In the genomic region with DNA sequence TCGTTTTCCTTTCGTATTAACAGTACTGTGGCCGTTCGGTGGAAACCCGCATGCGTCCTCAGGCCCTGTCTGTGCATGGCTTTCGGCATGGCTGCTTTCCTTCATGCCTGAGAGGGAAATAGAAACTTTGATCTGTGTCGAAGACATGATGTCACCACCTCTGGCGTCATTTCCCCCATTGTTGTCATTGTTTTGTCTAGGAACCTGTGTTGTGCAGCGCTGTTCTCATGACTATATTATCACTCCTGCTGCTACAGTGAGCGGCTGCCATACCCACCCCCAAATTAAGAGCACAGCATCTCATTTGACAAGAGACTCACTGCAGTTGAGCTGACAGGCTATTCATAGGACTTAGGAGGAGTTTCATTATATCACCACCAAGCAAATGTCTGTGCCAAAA, we compare ENCODE assay signal across 21 cellular contexts.
DNase-seq lines count a peak whose midpoint lies in the region; ATAC-seq and TF ChIP-seq lines count a peak whose summit lies in the region.
"Had no signal": no experiment of that assay in that cellular context is flagged by ENCODE, and none has a peak within 500 bp of the region (broad histone marks: within the 10 kb centered on the region; RNA-seq: fewer than 3 reads in every experiment).

No MANE protein-coding gene starts in this region.

- H3K9me3 ChIP-seq in endodermal cell (ENCODE audit: control insufficient read depth, low read length) (no peaks in the 10 kb centered on the region), tibial nerve (no peaks in the 10 kb centered on the region), WERI-Rb-1 (ENCODE audit: severe bottlenecking) (no peaks in the 10 kb centered on the region)
- H3K9me3 ChIP-seq: upper lobe of left lung had no signal

- H3K27ac Mint-ChIP-seq in endodermal cell (peak overlapping the region; percentile 12), type B pancreatic cell (peak overlapping the region; percentile 39)
- H3K27ac Mint-ChIP-seq: activated CD4-positive, alpha-beta T cell treated with anti-CD3 and anti-CD28 coated beads, Interleukin-2, amount 10 ng/mL, durations not matched to agents 7 days and 5 days; CD8-positive, alpha-beta T cell had no signal

- H3K4me1 Mint-ChIP-seq in endodermal cell (peaks cover 18% of the 10 kb centered on the region), type B pancreatic cell (ENCODE audit: unreplicated experiment) (peaks cover 31% of the 10 kb centered on the region)

- TF ChIP-seq CTCF in endodermal cell (conservative IDR thresholded peaks at IDR 0.05) (no peak), type B pancreatic cell (conservative IDR thresholded peaks at IDR 0.05) (no peak), tibial nerve (IDR thresholded peaks at IDR 0.05) (no peak), WERI-Rb-1 (IDR thresholded peaks at IDR 0.05; ENCODE audit: low read depth, low read length) (no peak)

- H3K4me3 ChIP-seq in endodermal cell (ENCODE audit: low read length) (no peak overlapping the region), tibial nerve (no peak overlapping the region), WERI-Rb-1 (ENCODE audit: low read depth, low read length) (no peak overlapping the region)
- H3K4me3 ChIP-seq: SK-N-MC, upper lobe of left lung had no signal

- ATAC-seq in Right ventricle myocardium superior (ENCODE audit: poor library complexity) = peak; percentile 53
- ATAC-seq: CD8-positive, alpha-beta T cell had no signal

- H3K27me3 Mint-ChIP-seq in endodermal cell (ENCODE audit: insufficient read depth) (no peaks in the 10 kb centered on the region), type B pancreatic cell (no peaks in the 10 kb centered on the region)
- H3K27me3 Mint-ChIP-seq: activated CD4-positive, alpha-beta T cell treated with anti-CD3 and anti-CD28 coated beads, Interleukin-2, amount 10 ng/mL, durations not matched to agents 7 days and 5 days had no signal

- H3K36me3 ChIP-seq in endodermal cell (ENCODE audit: control insufficient read depth, insufficient read depth, low read length) (peaks cover 37% of the 10 kb centered on the region), tibial nerve (peaks cover 0 to 14% (median 4%) of the 10 kb centered on the region in 3 donors), WERI-Rb-1 (peaks cover 33% of the 10 kb centered on the region)

- H3K4me3 Mint-ChIP-seq in endodermal cell (no peak overlapping the region), type B pancreatic cell (no peak overlapping the region)
- H3K4me3 Mint-ChIP-seq: activated CD4-positive, alpha-beta T cell treated with anti-CD3 and anti-CD28 coated beads, Interleukin-2, amount 10 ng/mL, durations not matched to agents 7 days and 5 days; CD8-positive, alpha-beta T cell had no signal

- H3K4me1 ChIP-seq in endodermal cell (ENCODE audit: control insufficient read depth, insufficient read depth, low read length) (no peaks in the 10 kb centered on the region), tibial nerve (peaks cover 0 to 27% (median 5%) of the 10 kb centered on the region in 4 donors)

- intact Hi-C loops in Right ventricle myocardium superior (cut with DNase I) = no loop called here
- intact Hi-C loops in cardiac septum (cut with DNase I) = loop anchor here (5.0 kb wide), 1 partner anchor 36 kb away; no protein-coding TSS in a partner anchor

- TF ChIP-seq EP300 in tibial nerve (IDR thresholded peaks at IDR 0.05) = no peak

- WGBS in endodermal cell (ENCODE audit: insufficient coverage in 1 of 2, insufficient read length in 1 of 2), 2 experiments = 87 to 94% methylated on average over 8 to 11 of the region's 11 CpGs
- WGBS in tibial nerve, 2 donors = 91 to 94% methylated on average over 11 of the region's 11 CpGs

- H3K27ac ChIP-seq in endodermal cell (ENCODE audit: low read depth, low read length) = peak overlapping the region; percentile 26
- peak overlapping the region in 1 of 4 donors; percentile 5 for H3K27ac ChIP-seq in tibial nerve
- no peak overlapping the region for H3K27ac ChIP-seq in WERI-Rb-1
- H3K27ac ChIP-seq: SK-N-MC, upper lobe of left lung had no signal

- DNase-seq in Right ventricle myocardium superior = no peak
- DNase-seq in cardiac septum (ENCODE audit: low spot score) = no peak
- no peak for DNase-seq in endodermal cell
- peak; percentile 69 for DNase-seq in kidney tubule cell (ENCODE audit: low spot score)
- DNase-seq in type B pancreatic cell (ENCODE audit: extremely low spot score, unreplicated experiment) = no peak
- no peak for DNase-seq in tibial nerve (ENCODE audit: low spot score in 2 of 2)
- DNase-seq in WERI-Rb-1 = no peak
- DNase-seq in 8988T = no peak
- DNase-seq: ACHN; activated CD4-positive, alpha-beta T cell treated with anti-CD3 and anti-CD28 coated beads, Interleukin-2, amount 10 ng/mL, durations not matched to agents 7 days and 5 days; activated naive CD4-positive, alpha-beta T cell treated with Interleukin-2 at 50 U/mL for 16 hours; aorta; CD8-positive, alpha-beta T cell; Kasumi-1; NCI-H1417; NCI-H2171; stimulated activated CD4-positive, alpha-beta T cell treated with anti-CD3 and anti-CD28 coated beads, Interleukin-15, amount 100 ng/mL, for 24 hours; stimulated activated naive CD4-positive, alpha-beta T cell; T1000; upper lobe of left lung had no signal

- no peak overlapping the region for H3K9ac ChIP-seq in endodermal cell (ENCODE audit: extremely low read depth, low read length, poor library complexity, severe bottlenecking)

- H3K9me3 Mint-ChIP-seq in endodermal cell = peaks cover 10% of the 10 kb centered on the region
- no peaks in the 10 kb centered on the region for H3K9me3 Mint-ChIP-seq in type B pancreatic cell
- H3K9me3 Mint-ChIP-seq: activated CD4-positive, alpha-beta T cell treated with anti-CD3 and anti-CD28 coated beads, Interleukin-2, amount 10 ng/mL, durations not matched to agents 7 days and 5 days; CD8-positive, alpha-beta T cell had no signal

- no peaks in the 10 kb centered on the region for H3K27me3 ChIP-seq in endodermal cell (ENCODE audit: control insufficient read depth, insufficient read depth, low read length, poor library complexity, severe bottlenecking)
- H3K27me3 ChIP-seq in tibial nerve = no peaks in the 10 kb centered on the region
- H3K27me3 ChIP-seq in WERI-Rb-1 (ENCODE audit: insufficient read depth, low read depth, severe bottlenecking) = no peaks in the 10 kb centered on the region
- H3K27me3 ChIP-seq: upper lobe of left lung had no signal

- H3K36me3 Mint-ChIP-seq in endodermal cell (ENCODE audit: low read depth) (peaks cover 38% of the 10 kb centered on the region), type B pancreatic cell (peaks cover 35% of the 10 kb centered on the region)

- TF ChIP-seq POLR2A in tibial nerve (IDR thresholded peaks at IDR 0.05) = no peak
